In genomic region chr16:66750279-66751134, GRCh38 we compare ENCODE assay signal across 8 cellular contexts. TPM values are rescaled to one million over a fixed set of nuclear protein-coding genes. Genes with fewer than 3 reads are reported as not detected.
DNase-seq lines count a peak whose midpoint lies in the region; FAIRE-seq and TF ChIP-seq lines count a peak whose summit lies in the region.

No MANE protein-coding gene starts in this region.

- H3K9me3 Mint-ChIP-seq in activated T-helper 2 cell treated with anti-CD3 and anti-CD28 coated beads, Interferon-gamma antibody, Interleukin-2, Interleukin-4, amounts not matched to agents 10 μg/mL and 5 μg/mL and 100 μg/mL, durations not matched to agents 14 hours and 24 hours and 36 hours, result no peaks in the 10 kb centered on the region

- H3K4me3 Mint-ChIP-seq in activated T-helper 2 cell treated with anti-CD3 and anti-CD28 coated beads, Interferon-gamma antibody, Interleukin-2, Interleukin-4, amounts not matched to agents 10 μg/mL and 5 μg/mL and 100 μg/mL, durations not matched to agents 14 hours and 24 hours and 36 hours (ENCODE audit: low read depth), result peak overlapping the region; percentile 85

- H3K36me3 Mint-ChIP-seq in activated T-helper 2 cell treated with anti-CD3 and anti-CD28 coated beads, Interferon-gamma antibody, Interleukin-2, Interleukin-4, amounts not matched to agents 10 μg/mL and 5 μg/mL and 100 μg/mL, durations not matched to agents 14 hours and 24 hours and 36 hours (ENCODE audit: low read depth), result peaks cover 38% of the 10 kb centered on the region

- POLR2A ChIA-PET in BJ (lab: Charles Lee), result interaction anchor here (0.6 kb wide), 1 partner anchor 149 kb away, joined by 6 read pairs; no protein-coding TSS in a partner anchor
- POLR2A ChIA-PET in HEK293 (lab: Yijun Ruan, JAX), result interaction anchor here (1.5 to 2.0 kb wide), 3 partner anchors 9 to 13 kb away, joined by 3 to 9 read pairs (median 3); no protein-coding TSS in a partner anchor

- CTCF ChIA-PET in BJ (lab: Yijun Ruan, JAX) (interaction anchor here (0.7 to 3.0 kb wide), 11 partner anchors 11 to 127 kb away, joined by 3 to 41 read pairs (median 4); partner anchors contain the start of gene NAE1), HEK293 (lab: Yijun Ruan, JAX) (interaction anchor here (0.6 to 2.9 kb wide), 10 partner anchors 9 to 174 kb away, joined by 3 to 40 read pairs (median 8); no protein-coding TSS in a partner anchor)

- peak overlapping the region; percentile 98 for H3K4me3 ChIP-seq in BJ (ENCODE audit: low read depth, low read length)
- H3K4me3 ChIP-seq in HEK293 (ENCODE audit: low read depth, low read length), result peak overlapping the region; percentile 87
- H3K4me3 ChIP-seq in iPS-20b (ENCODE audit: low read length), result peak overlapping the region; percentile 99

- intact Hi-C loops in activated T-helper 2 cell treated with anti-CD3 and anti-CD28 coated beads, Interferon-gamma antibody, Interleukin-2, Interleukin-4, amounts not matched to agents 10 μg/mL and 5 μg/mL and 100 μg/mL, durations not matched to agents 14 hours and 24 hours and 36 hours (cut with micrococcal nuclease), result loop anchor here (5.0 kb wide), 1 partner anchor 343 kb away; no protein-coding TSS in a partner anchor

- TF ChIP-seq CTCF in BJ (IDR thresholded peaks at IDR 0.05; ENCODE audit: insufficient read depth, low read depth, low read length) (no peak), HEK293 (tag by site-specific recombination; IDR thresholded peaks at IDR 0.05) (no peak; the same call in 1 of the 2 replicates)

- H3K27me3 ChIP-seq in BJ (ENCODE audit: control insufficient read depth, insufficient read depth, low read length) (no peaks in the 10 kb centered on the region; the same call in 1 of the 2 replicates), iPS-20b (ENCODE audit: insufficient read depth, low read length) (no peaks in the 10 kb centered on the region)

- H3K27me3 Mint-ChIP-seq in activated T-helper 2 cell treated with anti-CD3 and anti-CD28 coated beads, Interferon-gamma antibody, Interleukin-2, Interleukin-4, amounts not matched to agents 10 μg/mL and 5 μg/mL and 100 μg/mL, durations not matched to agents 14 hours and 24 hours and 36 hours (ENCODE audit: low read depth), result peaks cover 21% of the 10 kb centered on the region

- peak overlapping the region; percentile 44 for H3K27ac Mint-ChIP-seq in activated T-helper 2 cell treated with anti-CD3 and anti-CD28 coated beads, Interferon-gamma antibody, Interleukin-2, Interleukin-4, amounts not matched to agents 10 μg/mL and 5 μg/mL and 100 μg/mL, durations not matched to agents 14 hours and 24 hours and 36 hours

- TF ChIP-seq POLR2A in H54 (IDR thresholded peaks at IDR 0.05; ENCODE audit: low read depth, low read length), result no peak

- H3K4me1 Mint-ChIP-seq in activated T-helper 2 cell treated with anti-CD3 and anti-CD28 coated beads, Interferon-gamma antibody, Interleukin-2, Interleukin-4, amounts not matched to agents 10 μg/mL and 5 μg/mL and 100 μg/mL, durations not matched to agents 14 hours and 24 hours and 36 hours (ENCODE audit: low read depth), result peaks cover 39% of the 10 kb centered on the region

- H3K9me3 ChIP-seq in HEK293 (ENCODE audit: control insufficient read depth, insufficient read depth, low read depth, low read length) (no peaks in the 10 kb centered on the region), iPS-20b (ENCODE audit: insufficient read depth, low read depth, low read length) (no peaks in the 10 kb centered on the region)

- H3K4me1 ChIP-seq in HEK293 (ENCODE audit: control insufficient read depth, insufficient read depth, low read length) (peaks cover 6% of the 10 kb centered on the region), iPS-20b (ENCODE audit: insufficient read depth, low read length) (peaks cover 10% of the 10 kb centered on the region; the same call in 1 of the 2 replicates)

- peak overlapping the region; percentile 98 for H3K9ac ChIP-seq in iPS-20b (ENCODE audit: low read depth, low read length)

- H3K27ac ChIP-seq in HEK293 (ENCODE audit: extremely low read depth, low read depth, low read length) (peak overlapping the region; percentile 98; the same call in 1 of the 2 replicates), iPS-20b (ENCODE audit: low read length) (peak overlapping the region; percentile 82), substantia nigra (ENCODE audit: low read depth, low read length, poor library complexity, severe bottlenecking) (peak overlapping the region; percentile 88)

- FAIRE-seq in H54 (lab: Jason Lieb, UNC), result no peak

- H3K36me3 ChIP-seq in BJ (ENCODE audit: control insufficient read depth, insufficient read depth, low read length) (peaks cover 7% of the 10 kb centered on the region), HEK293 (ENCODE audit: control insufficient read depth in 2 of 2, insufficient read depth in 1 of 2, low read length in 2 of 2) (peaks cover 32 to 49% of the 10 kb centered on the region in 2 experiments; a peak in 2 of 3 replicates), iPS-20b (ENCODE audit: insufficient read depth, low read depth, low read length) (peaks cover 50% of the 10 kb centered on the region)

- DNase-seq in BJ (ENCODE audit: low read depth) (no peak), substantia nigra (lab: John Stamatoyannopoulos, UW) (no peak), H54 (ENCODE audit: insufficient read length, low spot score) (no peak), cortex of kidney (lab: John Stamatoyannopoulos, UW) (no peak), NCI-H82 treated with DMSO at 0.1 percent for 48 hours (lab: John Stamatoyannopoulos, UW; ENCODE audit: unreplicated experiment) (no peak)
- DNase-seq in activated T-helper 2 cell treated with anti-CD3 and anti-CD28 coated beads, Interferon-gamma antibody, Interleukin-2, Interleukin-4, amounts not matched to agents 10 μg/mL and 5 μg/mL and 100 μg/mL, durations not matched to agents 14 hours and 24 hours and 36 hours (ENCODE audit: low spot score), result no peak

TF ChIP-seq in HEK293, 187 proteins besides CTCF, POLR2A, EP300 and RAD21 (continues in another document):
- TF ChIP-seq ZNF335 (tag by site-specific recombination; conservative IDR thresholded peaks at IDR 0.05) (peak; percentile 85; the same call in 1 of the 2 replicates), ZSCAN18 (tag by site-specific recombination; IDR thresholded peaks at IDR 0.05) (no peak), HOXA7 (CRISPR knock-in tag; IDR thresholded peaks at IDR 0.05; ENCODE audit: borderline replicate concordance) (no peak), ZNF76 (tag by site-specific recombination; IDR thresholded peaks at IDR 0.05; ENCODE audit: borderline replicate concordance, low read depth) (0 out of 2 replicates have a peak, but pooled peaks have one; percentile 32), ZNF311 (tag by site-specific recombination; IDR thresholded peaks at IDR 0.05; ENCODE audit: borderline replicate concordance) (no peak), MEIS1 (CRISPR knock-in tag; IDR thresholded peaks at IDR 0.05; ENCODE audit: borderline replicate concordance) (no peak), ZNF768 (tag by site-specific recombination; IDR thresholded peaks at IDR 0.05) (no peak), ZNF221 (tag by site-specific recombination; IDR thresholded peaks at IDR 0.05; ENCODE audit: borderline replicate concordance) (no peak), ZNF155 (tag by site-specific recombination; IDR thresholded peaks at IDR 0.05) (no peak)
- TF ChIP-seq, protein P1, sequence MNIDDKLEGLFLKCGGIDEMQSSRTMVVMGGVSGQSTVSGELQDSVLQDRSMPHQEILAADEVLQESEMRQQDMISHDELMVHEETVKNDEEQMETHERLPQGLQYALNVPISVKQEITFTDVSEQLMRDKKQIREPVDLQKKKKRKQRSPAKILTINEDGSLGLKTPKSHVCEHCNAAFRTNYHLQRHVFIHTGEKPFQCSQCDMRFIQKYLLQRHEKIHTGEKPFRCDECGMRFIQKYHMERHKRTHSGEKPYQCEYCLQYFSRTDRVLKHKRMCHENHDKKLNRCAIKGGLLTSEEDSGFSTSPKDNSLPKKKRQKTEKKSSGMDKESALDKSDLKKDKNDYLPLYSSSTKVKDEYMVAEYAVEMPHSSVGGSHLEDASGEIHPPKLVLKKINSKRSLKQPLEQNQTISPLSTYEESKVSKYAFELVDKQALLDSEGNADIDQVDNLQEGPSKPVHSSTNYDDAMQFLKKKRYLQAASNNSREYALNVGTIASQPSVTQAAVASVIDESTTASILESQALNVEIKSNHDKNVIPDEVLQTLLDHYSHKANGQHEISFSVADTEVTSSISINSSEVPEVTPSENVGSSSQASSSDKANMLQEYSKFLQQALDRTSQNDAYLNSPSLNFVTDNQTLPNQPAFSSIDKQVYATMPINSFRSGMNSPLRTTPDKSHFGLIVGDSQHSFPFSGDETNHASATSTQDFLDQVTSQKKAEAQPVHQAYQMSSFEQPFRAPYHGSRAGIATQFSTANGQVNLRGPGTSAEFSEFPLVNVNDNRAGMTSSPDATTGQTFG (tag by site-specific recombination; IDR thresholded peaks at IDR 0.05; ENCODE audit: borderline replicate concordance), result no peak

RNA-seq across cellular contexts. Expression of gene DYNC1LI2, which starts 0.9 kb away (rescaled TPM):
- polyA plus RNA-seq in BJ (2011; rRNA removed), result 82.0 and 82.8 TPM in 2 replicates
- 34.9 and 42.1 TPM in 2 replicates for polyA minus RNA-seq in BJ (2011; rRNA and poly(A)+ RNA removed)
- 54.6 and 62.7 TPM in 2 replicates for total RNA-seq in activated T-helper 2 cell treated with anti-CD3 and anti-CD28 coated beads, Interferon-gamma antibody, Interleukin-2, Interleukin-4, amounts not matched to agents 10 μg/mL and 5 μg/mL and 100 μg/mL, durations not matched to agents 14 hours and 24 hours and 36 hours

RNA-seq across cellular contexts. Expression of gene TERB1, which starts 50.9 kb away (rescaled TPM):
- 0.07 TPM in 1 of 2 replicates, not detected in the other for polyA plus RNA-seq in BJ (2011; rRNA removed)
- polyA minus RNA-seq in BJ (2011; rRNA and poly(A)+ RNA removed), result not detected in 2 replicates
- 0.34 TPM in 1 of 2 replicates, not detected in the other for total RNA-seq in activated T-helper 2 cell treated with anti-CD3 and anti-CD28 coated beads, Interferon-gamma antibody, Interleukin-2, Interleukin-4, amounts not matched to agents 10 μg/mL and 5 μg/mL and 100 μg/mL, durations not matched to agents 14 hours and 24 hours and 36 hours

RNA-seq across cellular contexts. Expression of gene CMTM4, which starts 54.0 kb away (rescaled TPM):
- 24.8 and 28.0 TPM in 2 replicates for polyA plus RNA-seq in BJ (2011; rRNA removed)
- polyA minus RNA-seq in BJ (2011; rRNA and poly(A)+ RNA removed), result 23.1 and 32.9 TPM in 2 replicates
- total RNA-seq in activated T-helper 2 cell treated with anti-CD3 and anti-CD28 coated beads, Interferon-gamma antibody, Interleukin-2, Interleukin-4, amounts not matched to agents 10 μg/mL and 5 μg/mL and 100 μg/mL, durations not matched to agents 14 hours and 24 hours and 36 hours, result 3.8 and 4.0 TPM in 2 replicates
